11 cellular contexts compared by ENCODE assay signal in the genomic region with DNA sequence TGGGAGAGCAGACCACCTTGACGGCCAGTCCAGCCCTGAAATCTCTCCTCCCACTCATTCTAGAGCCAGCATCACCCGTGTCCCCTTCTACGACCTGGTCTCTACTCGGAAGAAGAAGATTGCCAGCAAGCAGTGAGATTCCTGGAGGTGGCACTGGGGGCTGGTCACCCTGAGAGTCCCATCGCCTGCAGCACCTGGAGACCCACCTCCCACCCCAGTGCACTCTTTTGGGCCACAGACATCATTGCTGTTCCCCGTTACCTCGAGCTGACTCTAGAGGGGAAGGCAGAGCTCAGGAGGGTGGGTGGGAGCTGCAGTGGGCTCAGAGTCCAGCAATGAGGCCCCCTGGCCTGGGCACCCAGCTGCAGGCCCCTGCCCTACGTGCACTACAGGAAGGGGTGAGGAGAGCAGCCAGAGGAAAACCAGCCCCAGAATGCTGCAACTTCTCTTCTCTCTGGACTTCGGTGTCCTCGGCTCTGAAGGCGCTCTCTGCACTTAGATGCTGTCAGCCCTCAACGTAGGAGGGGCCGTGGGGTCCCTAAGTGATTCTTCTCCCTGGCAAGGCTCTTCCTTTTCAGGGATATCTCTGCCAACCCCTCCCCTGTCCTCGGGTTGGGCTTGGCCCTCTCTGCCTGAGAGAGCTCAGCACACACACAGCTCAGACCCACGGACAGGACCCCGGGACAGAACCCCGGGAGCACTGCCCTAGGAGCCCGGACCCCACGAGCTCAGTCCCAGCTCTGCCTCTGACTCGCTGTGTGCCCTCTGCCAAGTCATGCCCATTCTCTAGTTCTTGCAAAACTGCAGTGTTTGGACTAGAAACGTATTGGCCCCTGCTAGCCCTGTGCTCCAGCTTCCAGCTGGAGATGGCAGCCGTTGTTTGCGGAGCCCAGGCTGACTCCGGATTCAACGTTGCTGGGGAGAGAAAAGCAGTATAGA. TPM values are rescaled to one million over a fixed set of nuclear protein-coding genes. Genes with fewer than 3 reads are reported as not detected.
A peak's percentile ranks its signal among the peaks of the same experiment; 100 is the strongest.
DNase-seq lines count a peak whose midpoint lies in the region; ATAC-seq and TF ChIP-seq lines count a peak whose summit lies in the region.
"Had no signal": no experiment of that assay in that cellular context is flagged by ENCODE, and none has a peak within 500 bp of the region (broad histone marks: within the 10 kb centered on the region; RNA-seq: fewer than 3 reads in every experiment).

No MANE protein-coding gene starts in this region.

- H3K27ac ChIP-seq in CD4-positive, alpha-beta memory T cell (ENCODE audit: low read depth, low read length), result peak overlapping the region; percentile 27
- no peak overlapping the region for H3K27ac ChIP-seq in mesenchymal stem cell (ENCODE audit: low read length, poor library complexity, severe bottlenecking)

- DNase-seq in AG10803 (ENCODE audit: low read depth) (peak; percentile 19), mesenchymal stem cell (no peak), dedifferentiated amniotic fluid mesenchymal stem cell (ENCODE audit: extremely low spot score) (no peak), NCI-H187 treated with DMSO at 0.1 percent for 48 hours (lab: John Stamatoyannopoulos, UW) (no peak)
- no peak for DNase-seq in CD4-positive, alpha-beta memory T cell
- DNase-seq in activated CD8-positive, alpha-beta T cell treated with anti-CD3 and anti-CD28 coated beads for 36 hours, result no peak
- DNase-seq in activated effector memory CD4-positive, alpha-beta T cell treated with Interleukin-2 at 50 U/mL for 16 hours, result no peak
- DNase-seq: mucosa of descending colon, NCI-H2107, NCI-H82 had no signal

- H4K8ac ChIP-seq in mesenchymal stem cell (ENCODE audit: low read length), result peak overlapping the region; percentile 71

- ATAC-seq in activated CD8-positive, alpha-beta T cell treated with anti-CD3 and anti-CD28 coated beads for 36 hours, result no peak
- ATAC-seq: mucosa of descending colon had no signal

- H3K4me3 ChIP-seq in AG10803 (ENCODE audit: low read length) (no peak overlapping the region), mesenchymal stem cell (ENCODE audit: insufficient read depth in 1 of 2, low read depth in 1 of 2, low read length in 2 of 2) (no peak overlapping the region)
- no peak overlapping the region for H3K4me3 ChIP-seq in CD4-positive, alpha-beta memory T cell (ENCODE audit: low read length in 2 of 2)
- H3K4me3 ChIP-seq: mucosa of descending colon had no signal

- 89% methylated on average over 25 of the region's 25 CpGs for whole genome bisulfite sequencing in mesenchymal stem cell

- H3K27me3 ChIP-seq in CD4-positive, alpha-beta memory T cell (ENCODE audit: insufficient read depth, low read length), result no peaks in the 10 kb centered on the region
- H3K27me3 ChIP-seq in mesenchymal stem cell (ENCODE audit: control insufficient read depth in 1 of 2, insufficient read depth in 1 of 2, low read length in 2 of 2), result peaks cover 0 to 13% of the 10 kb centered on the region in 2 experiments

- no peak overlapping the region for H2BK5ac ChIP-seq in mesenchymal stem cell (ENCODE audit: low read depth, low read length, poor library complexity, severe bottlenecking)

- peak overlapping the region in 1 of 8 donors; percentile 35 for H3K4me3 Mint-ChIP-seq in CD4-positive, alpha-beta memory T cell
- no peak overlapping the region for H3K4me3 Mint-ChIP-seq in activated CD8-positive, alpha-beta T cell treated with anti-CD3 and anti-CD28 coated beads for 36 hours

- H2AK5ac ChIP-seq in mesenchymal stem cell (ENCODE audit: low read length, severe bottlenecking), result peak overlapping the region; percentile 83

- H2BK12ac ChIP-seq in mesenchymal stem cell (ENCODE audit: low read length in 2 of 2), result peak overlapping the region; percentile 91 to 99

- POLR2A ChIA-PET in CD4-positive, alpha-beta memory T cell (lab: Charles Lee; ENCODE audit: partially characterized antibody), result interaction anchor here (1.2 to 9.8 kb wide), 7 partner anchors 11 to 172 kb away, joined by 3 to 147 read pairs (median 13); a partner anchor contains a TSS
- POLR2A ChIA-PET in activated CD8-positive, alpha-beta T cell treated with anti-CD3 and anti-CD28 coated beads for 36 hours (lab: Charles Lee), result interaction anchor here (0.8 to 1.5 kb wide), 3 partner anchors 27 to 254 kb away, joined by 3 to 6 read pairs (median 3); no protein-coding TSS in a partner anchor

- intact Hi-C loops in CD4-positive, alpha-beta memory T cell (cut with micrococcal nuclease), result no loop called here
- intact Hi-C loops in activated CD8-positive, alpha-beta T cell treated with anti-CD3 and anti-CD28 coated beads for 36 hours (cut with micrococcal nuclease), result loop anchor here (10.0 kb wide), 1 partner anchor 251 kb away; a partner anchor contains a TSS

- no peak overlapping the region for H3K4me2 ChIP-seq in mesenchymal stem cell (ENCODE audit: low read length, poor library complexity, severe bottlenecking)

- peak overlapping the region; percentile 75 to 89 for H3K18ac ChIP-seq in mesenchymal stem cell (ENCODE audit: low read depth in 1 of 2, low read length in 2 of 2)

- peak overlapping the region; percentile 77 to 84 for H3K4ac ChIP-seq in mesenchymal stem cell (ENCODE audit: low read depth in 1 of 2, low read length in 2 of 2)

- no peaks in the 10 kb centered on the region for H3K9me3 Mint-ChIP-seq in CD4-positive, alpha-beta memory T cell
- H3K9me3 Mint-ChIP-seq in activated CD8-positive, alpha-beta T cell treated with anti-CD3 and anti-CD28 coated beads for 36 hours, result no peaks in the 10 kb centered on the region

- H3K4me1 Mint-ChIP-seq in CD4-positive, alpha-beta memory T cell, result peaks cover 33 to 75% (median 54%) of the 10 kb centered on the region in 4 donors
- H3K4me1 Mint-ChIP-seq in activated CD8-positive, alpha-beta T cell treated with anti-CD3 and anti-CD28 coated beads for 36 hours (ENCODE audit: low read depth), result peaks cover 70% of the 10 kb centered on the region

- peaks cover 11 to 29% of the 10 kb centered on the region in 2 donors for H3K36me3 Mint-ChIP-seq in CD4-positive, alpha-beta memory T cell
- peaks cover 18% of the 10 kb centered on the region for H3K36me3 Mint-ChIP-seq in activated CD8-positive, alpha-beta T cell treated with anti-CD3 and anti-CD28 coated beads for 36 hours (ENCODE audit: low read depth)

- peak overlapping the region; percentile 87 for H4K91ac ChIP-seq in mesenchymal stem cell (ENCODE audit: low read length)

- no peaks in the 10 kb centered on the region for H3K9me3 ChIP-seq in CD4-positive, alpha-beta memory T cell (ENCODE audit: control insufficient read depth in 1 of 2, low read length in 2 of 2)
- no peaks in the 10 kb centered on the region for H3K9me3 ChIP-seq in mesenchymal stem cell (ENCODE audit: control insufficient read depth, low read length)
- H3K9me3 ChIP-seq: mucosa of descending colon had no signal

- peak overlapping the region; percentile 92 for H2BK15ac ChIP-seq in mesenchymal stem cell (ENCODE audit: low read depth, poor library complexity, severe bottlenecking)

- H3K14ac ChIP-seq in mesenchymal stem cell (ENCODE audit: low read length in 2 of 2), result peak overlapping the region in 1 of 2 experiments; percentile 30

- no peaks in the 10 kb centered on the region for H3K79me1 ChIP-seq in mesenchymal stem cell (replicated peaks; ENCODE audit: low read length, poor library complexity, severe bottlenecking)

- no peak for TF ChIP-seq CTCF in AG10803 (conservative IDR thresholded peaks at IDR 0.05; ENCODE audit: low read length)
- TF ChIP-seq CTCF in activated CD8-positive, alpha-beta T cell treated with anti-CD3 and anti-CD28 coated beads for 36 hours (IDR thresholded peaks at IDR 0.05), result no peak

- H3K23ac ChIP-seq in mesenchymal stem cell (ENCODE audit: low read length in 2 of 2), result peak overlapping the region in 1 of 2 experiments; percentile 35

- CTCF ChIA-PET in CD4-positive, alpha-beta memory T cell (lab: Charles Lee; ENCODE audit: partially characterized antibody), result interaction anchor here (0.6 to 6.1 kb wide), 12 partner anchors 12 to 253 kb away, joined by 3 to 44 read pairs (median 8); a partner anchor contains a TSS
- CTCF ChIA-PET in activated CD8-positive, alpha-beta T cell treated with anti-CD3 and anti-CD28 coated beads for 36 hours (lab: Charles Lee), result interaction anchor here (1.0 to 5.6 kb wide), 13 partner anchors 10 to 293 kb away, joined by 3 to 98 read pairs (median 4); no protein-coding TSS in a partner anchor

- H3K27ac Mint-ChIP-seq in CD4-positive, alpha-beta memory T cell, result peak overlapping the region; percentile 59 to 96 (median 83)
- peak overlapping the region; percentile 72 for H3K27ac Mint-ChIP-seq in activated CD8-positive, alpha-beta T cell treated with anti-CD3 and anti-CD28 coated beads for 36 hours

- no peaks in the 10 kb centered on the region for H3K27me3 Mint-ChIP-seq in CD4-positive, alpha-beta memory T cell
- H3K27me3 Mint-ChIP-seq in activated CD8-positive, alpha-beta T cell treated with anti-CD3 and anti-CD28 coated beads for 36 hours, result no peaks in the 10 kb centered on the region

- H3K9ac ChIP-seq in mesenchymal stem cell (ENCODE audit: low read length), result peak overlapping the region; percentile 1

- peak overlapping the region; percentile 75 for H2BK120ac ChIP-seq in mesenchymal stem cell (ENCODE audit: low read depth, low read length)

- H3K4me1 ChIP-seq in CD4-positive, alpha-beta memory T cell (ENCODE audit: insufficient read depth, low read length), result peaks cover 61% of the 10 kb centered on the region
- peaks cover 65% of the 10 kb centered on the region for H3K4me1 ChIP-seq in mesenchymal stem cell (ENCODE audit: control insufficient read depth, insufficient read depth, low read depth, low read length)

- no peak overlapping the region for H2AFZ ChIP-seq in mesenchymal stem cell (ENCODE audit: low read depth, low read length)

- H3K36me3 ChIP-seq in CD4-positive, alpha-beta memory T cell (ENCODE audit: insufficient read depth, low read length), result peaks cover 35% of the 10 kb centered on the region
- no peaks in the 10 kb centered on the region for H3K36me3 ChIP-seq in mesenchymal stem cell (ENCODE audit: control insufficient read depth in 1 of 2, insufficient read depth in 2 of 2, low read depth in 1 of 2, low read length in 2 of 2)

RNA-seq across cellular contexts. Expression of a gene that starts 31.3 kb away (rescaled TPM):
- total RNA-seq in CD4-positive, alpha-beta memory T cell, result 100 to 1,000 TPM; 169 to 177 TPM
- 10 to 100 TPM; 39.4 to 57.0 TPM for polyA plus RNA-seq in CD4-positive, alpha-beta memory T cell
- 10 to 100 TPM; 33.2 to 33.4 TPM for total RNA-seq in activated CD8-positive, alpha-beta T cell treated with anti-CD3 and anti-CD28 coated beads for 36 hours
- polyA plus RNA-seq in mesenchymal stem cell (2013, experiment 1 of 2), result 0.65 TPM
- 0.41 TPM for polyA plus RNA-seq in mesenchymal stem cell (2013, experiment 2 of 2)
- total RNA-seq: LHCN-M2 had no signal

Comparison
In these comparisons a context has a peak if more than half of its experiments do, and no peak if none do; other contexts are left out.
1. RNA of a gene that starts 31.3 kb away (total RNA-seq): 169 to 177 TPM in CD4-positive, alpha-beta memory T cell; 33.2 to 33.4 TPM in activated CD8-positive, alpha-beta T cell treated with anti-CD3 and anti-CD28 coated beads for 36 hours; every median in the first group is over 4 times any median in the second.